ENCODE assay signal across 17 cellular contexts in genomic region chr1:58869638-58870297, GRCh38.
"Had no signal": no experiment of that assay in that cellular context is flagged by ENCODE, and none has a peak within 500 bp of the region (broad histone marks: within the 10 kb centered on the region; RNA-seq: fewer than 3 reads in every experiment).

No MANE protein-coding gene starts in this region.

- H3K36me3 ChIP-seq: gastrocnemius medialis, left lung, ovary, right lobe of liver, suprapubic skin, vagina had no signal

- ATAC-seq: activated T-helper 17 cell treated with anti-CD3 and anti-CD28 coated beads, Interleukin-2, amount 50 U/mL, for 72 hours; gastrocnemius medialis; left lung; right lobe of liver had no signal

- H3K27ac ChIP-seq: gastrocnemius medialis, left lung, ovary, right lobe of liver, suprapubic skin, vagina had no signal

- DNase-seq: activated B cell treated with CpG ODN at 0.5 μM for 24 hours; activated CD4-positive, alpha-beta memory T cell treated with anti-CD3 and anti-CD28 coated beads, Interleukin-2, amount 10 ng/mL, durations not matched to agents 7 days and 5 days; activated CD4-positive, alpha-beta T cell treated with anti-CD3 and anti-CD28 coated beads for 4 hours; activated naive CD4-positive, alpha-beta T cell; activated T-cell treated with anti-CD3 and anti-CD28 coated beads, Interleukin-2, amount 50 U/mL, for 1 hour; erythroblast; gastrocnemius medialis; head of caudate nucleus; left lung; midbrain; ovary; right lobe of liver; stimulated activated CD4-positive, alpha-beta T cell treated with anti-CD3 and anti-CD28 coated beads, Interleukin-15, amount 100 ng/mL, for 24 hours; stimulated activated CD4-positive, alpha-beta T cell treated with anti-CD3 and anti-CD28 coated beads, Interleukin-2, amount 100 ng/mL, for 48 hours had no signal

- H3K27me3 ChIP-seq: gastrocnemius medialis, left lung, right lobe of liver, suprapubic skin, vagina had no signal

- H3K9me3 ChIP-seq: gastrocnemius medialis, left lung, ovary, right lobe of liver, suprapubic skin, vagina had no signal

- H3K4me1 ChIP-seq: right lobe of liver had no signal

- H3K4me3 ChIP-seq: gastrocnemius medialis, left lung, ovary, right lobe of liver, suprapubic skin, vagina had no signal
